In genomic region chr10:96456296-96456840, GRCh38 we compare ENCODE assay signal across 39 cellular contexts. TPM values are rescaled to one million over a fixed set of nuclear protein-coding genes. Genes with fewer than 3 reads are reported as not detected.
"Had no signal": no experiment of that assay in that cellular context is flagged by ENCODE, and none has a peak within 500 bp of the region (broad histone marks: within the 10 kb centered on the region; RNA-seq: fewer than 3 reads in every experiment).

No MANE protein-coding gene starts in this region.

- H3K36me3 ChIP-seq: adrenal gland, breast epithelium, MG63, Peyer's patch, SJSA1 had no signal

- H3K4me3 Mint-ChIP-seq: activated B cell treated with CpG ODN at 0.5 μM for 24 hours; activated CD4-positive, alpha-beta memory T cell treated with anti-CD3 and anti-CD28 coated beads for 36 hours; activated naive CD4-positive, alpha-beta T cell treated with anti-CD3 and anti-CD28 coated beads for 36 hours; activated T-cell treated with anti-CD3 and anti-CD28 coated beads, Interleukin-2, amount 50 U/mL, for 4 hours; activated T-helper 1 cell treated with anti-CD3 and anti-CD28 coated beads, Interleukin-12 subunit alpha, Interleukin-12 subunit beta, Interleukin-2, Interleukin-4 antibody, amounts not matched to agents 30 ng/mL and 10 ng/mL and 1 ng/mL, durations not matched to agents 14 hours and 24 hours and 36 hours had no signal

- H3K4me3 ChIP-seq: adrenal gland, body of pancreas, breast epithelium, MG63, Peyer's patch, SJSA1 had no signal

- H3K4me2 ChIP-seq: SK-N-SH had no signal

- H3K27ac Mint-ChIP-seq: activated B cell treated with CpG ODN at 0.5 μM for 24 hours; activated CD4-positive, alpha-beta memory T cell treated with anti-CD3 and anti-CD28 coated beads for 36 hours; activated naive CD4-positive, alpha-beta T cell treated with anti-CD3 and anti-CD28 coated beads for 36 hours; activated naive CD4-positive, alpha-beta T cell treated with anti-CD3 and anti-CD28 coated beads, Interleukin-2, amount 50 U/mL, for 72 hours; activated T-helper 1 cell treated with anti-CD3 and anti-CD28 coated beads, Interleukin-12 subunit alpha, Interleukin-12 subunit beta, Interleukin-2, Interleukin-4 antibody, amounts not matched to agents 30 ng/mL and 10 ng/mL and 1 ng/mL, durations not matched to agents 14 hours and 24 hours and 36 hours had no signal

- H3K4me1 ChIP-seq: adrenal gland, breast epithelium, Peyer's patch, SJSA1 had no signal

- DNase-seq: activated B cell treated with CpG ODN at 0.5 μM for 24 hours; activated CD4-positive, alpha-beta memory T cell treated with anti-CD3 and anti-CD28 coated beads for 36 hours; activated CD4-positive, alpha-beta T cell treated with anti-CD3 and anti-CD28 coated beads for 4 hours; activated CD4-positive, alpha-beta T cell treated with anti-CD3 and anti-CD28 coated beads, Interleukin-2, amount 50 U/mL, for 1 hour; activated CD4-positive, CD25-positive, alpha-beta regulatory T cell treated with anti-CD3 and anti-CD28 coated beads, Interleukin-2, amount 50 U/mL, for 72 hours; activated CD8-positive, alpha-beta memory T cell treated with anti-CD3 and anti-CD28 coated beads, Interleukin-2, amount 50 U/mL, for 4 hours; activated gamma-delta T cell treated with Interleukin-2 at 50 U/mL for 16 hours; activated naive CD4-positive, alpha-beta T cell treated with anti-CD3 and anti-CD28 coated beads for 36 hours; activated T-cell treated with anti-CD3 and anti-CD28 coated beads for 4 hours; activated T-cell treated with anti-CD3 and anti-CD28 coated beads, Interleukin-2, amount 50 U/mL, for 4 hours; adrenal gland; body of pancreas; caudate nucleus; Kasumi-1; KG1; MG63; NCI-H1048; NCI-H1105 treated with DMSO at 0.1 percent for 48 hours; NCI-H1436; NCI-H1694; NCI-H1930; NCI-H2081 treated with DMSO at 0.1 percent for 48 hours; NCI-H226; NCI-H446 treated with DMSO at 0.1 percent for 48 hours; NCI-H524; NCI-H69; Peyer's patch; RPMI8226; SHP77 treated with DMSO at 0.1 percent for 48 hours; SK-N-SH; SW 1271; T-helper 1 cell; T-helper 2 cell; T-helper 9 cell had no signal

- H3K27me3 ChIP-seq: body of pancreas, MG63, Peyer's patch had no signal

- H3K4me1 Mint-ChIP-seq: activated B cell treated with CpG ODN at 0.5 μM for 24 hours had no signal

- H3K9ac ChIP-seq: SK-N-SH had no signal

- H3K9me3 ChIP-seq: adrenal gland, body of pancreas, breast epithelium, MG63, Peyer's patch, SJSA1, SK-N-SH had no signal

- ATAC-seq: activated naive CD4-positive, alpha-beta T cell treated with anti-CD3 and anti-CD28 coated beads, Interleukin-2, amount 50 U/mL, for 72 hours; activated T-cell treated with anti-CD3 and anti-CD28 coated beads, Interleukin-2, amount 50 U/mL, for 4 hours; body of pancreas had no signal

- H3K27ac ChIP-seq: adrenal gland, body of pancreas, breast epithelium, Peyer's patch, SJSA1, VCaP had no signal

RNA-seq across cellular contexts. Expression of gene TLL2, which starts 57.4 kb away (rescaled TPM):
- total RNA-seq: activated T-cell treated with anti-CD3 and anti-CD28 coated beads, Interleukin-2, amount 50 U/mL, for 4 hours; activated T-helper 1 cell treated with anti-CD3 and anti-CD28 coated beads, Interleukin-12 subunit alpha, Interleukin-12 subunit beta, Interleukin-2, Interleukin-4 antibody, amounts not matched to agents 30 ng/mL and 10 ng/mL and 1 ng/mL, durations not matched to agents 14 hours and 24 hours and 36 hours; body of pancreas; SJSA1 had no signal
